Comparison of ENCODE assay signal across 20 cellular contexts in genomic region chr6:128305976-128306375, GRCh38.
DNase-seq lines count a peak whose midpoint lies in the region; ATAC-seq and TF ChIP-seq lines count a peak whose summit lies in the region.
"Had no signal": no experiment of that assay in that cellular context is flagged by ENCODE, and none has a peak within 500 bp of the region (broad histone marks: within the 10 kb centered on the region; RNA-seq: fewer than 3 reads in every experiment).

No MANE protein-coding gene starts in this region.

- no peaks in the 10 kb centered on the region for H3K27me3 Mint-ChIP-seq in Calu3 (ENCODE audit: unreplicated experiment)

- H3K36me3 Mint-ChIP-seq in Calu3 (ENCODE audit: insufficient read depth, unreplicated experiment): peaks cover 8% of the 10 kb centered on the region

- CTCF ChIA-PET in Calu3 (lab: Charles Lee): no interaction called here

- TF ChIP-seq CTCF in Calu3 (IDR thresholded peaks at IDR 0.05; ENCODE audit: unreplicated experiment): no peak
- no peak for TF ChIP-seq CTCF in fibroblast of the aortic adventitia (IDR thresholded peaks at IDR 0.05; ENCODE audit: insufficient read depth, low read length)

- H3K4me1 Mint-ChIP-seq in Calu3 (ENCODE audit: low read depth, unreplicated experiment): peaks cover 69% of the 10 kb centered on the region

- no peak overlapping the region for H3K4me3 Mint-ChIP-seq in Calu3 (ENCODE audit: low read depth, unreplicated experiment)
- H3K4me3 Mint-ChIP-seq: H9 had no signal

- ATAC-seq in sciatic nerve: no peak
- ATAC-seq in GM18907 (IDR thresholded peaks at IDR 0.05; ENCODE audit: unreplicated experiment): no peak
- ATAC-seq: A549 had no signal

- no peak overlapping the region for H3K4me3 ChIP-seq in fibroblast of the aortic adventitia (ENCODE audit: low read depth, low read length)
- H3K4me3 ChIP-seq: A549, GM23248, Peyer's patch had no signal

- no TSS peak for BruUV-seq in Calu3 (replicated peaks; lab: Mats Ljungman, UMichigan)

- DNase-seq in Calu3: no peak
- peak; percentile 79 for DNase-seq in LHCN-M2 (ENCODE audit: low read depth)
- DNase-seq in fibroblast of the aortic adventitia (ENCODE audit: low read depth): peak; percentile 30
- DNase-seq in renal cortical epithelial cell (ENCODE audit: low read depth): peak; percentile 24
- no peak for DNase-seq in sciatic nerve (ENCODE audit: low spot score)
- no peak for DNase-seq in cardiac septum (ENCODE audit: low spot score)
- DNase-seq: BE2C, GM23248, H9, KG1, MV-4-11, NCI-H1105 treated with DMSO at 0.1 percent for 48 hours, NCI-H1694, NCI-H2081, NCI-H2171, NCI-H524 treated with DMSO at 0.1 percent for 48 hours, NCI-H82, Peyer's patch had no signal

- H3K9me3 Mint-ChIP-seq in Calu3 (ENCODE audit: low read depth, unreplicated experiment): no peaks in the 10 kb centered on the region

- intact Hi-C loops in Calu3 (cut with micrococcal nuclease; ENCODE audit: unreplicated experiment): loop anchor here (5.0 kb wide), 1 partner anchor 69 kb away; no protein-coding TSS in a partner anchor
- intact Hi-C loops in sciatic nerve (cut with DNase I): no loop called here
- intact Hi-C loops in cardiac septum (cut with DNase I): no loop called here

- peak overlapping the region; percentile 28 for H3K27ac Mint-ChIP-seq in Calu3 (ENCODE audit: unreplicated experiment)
- H3K27ac Mint-ChIP-seq: H9 had no signal

Comparison
In these comparisons a context has a peak if more than half of its experiments do, and no peak if none do; other contexts are left out.
1. DNase-seq: peak in LHCN-M2 (single experiment), fibroblast of the aortic adventitia (single experiment) and renal cortical epithelial cell (single experiment); none in Calu3 (single experiment), sciatic nerve (single experiment) and cardiac septum (single experiment).